11 cellular contexts compared by ENCODE assay signal in the genomic region with DNA sequence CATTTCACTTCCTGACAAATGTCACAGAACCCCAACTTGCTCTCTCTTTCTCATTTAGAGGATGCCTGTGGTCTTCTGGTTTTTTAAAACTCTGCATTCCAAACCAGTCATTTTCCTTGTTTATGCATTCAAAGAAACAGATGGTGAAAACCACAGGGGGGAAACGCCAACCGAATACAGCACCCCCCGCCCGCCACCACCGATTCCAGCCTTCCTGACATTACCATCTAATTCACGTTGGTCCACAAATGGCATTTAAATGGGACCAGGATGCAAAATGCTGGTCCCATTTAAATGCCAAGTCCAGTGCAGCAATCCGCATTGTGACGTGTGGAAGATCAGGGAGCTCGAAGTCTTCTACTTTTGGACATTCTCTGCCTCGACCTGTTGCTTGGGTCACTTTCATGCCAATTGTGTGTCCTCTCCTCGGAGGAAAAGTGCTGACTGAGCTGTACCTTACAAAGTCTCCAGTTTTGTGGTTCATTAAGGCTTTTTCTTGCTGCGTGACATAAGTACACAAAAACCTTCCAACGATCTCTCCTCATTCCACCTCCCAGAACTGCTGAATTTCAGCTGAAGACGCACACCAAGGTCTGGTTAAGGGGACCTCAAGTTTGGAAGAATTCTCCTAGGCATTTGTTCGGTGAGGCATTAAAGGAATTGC. TPM values are rescaled to one million over a fixed set of nuclear protein-coding genes. Genes with fewer than 3 reads are reported as not detected.
DNase-seq lines count a peak whose midpoint lies in the region; ATAC-seq and TF ChIP-seq lines count a peak whose summit lies in the region.
"Had no signal": no experiment of that assay in that cellular context is flagged by ENCODE, and none has a peak within 500 bp of the region (broad histone marks: within the 10 kb centered on the region; RNA-seq: fewer than 3 reads in every experiment).

No MANE protein-coding gene starts in this region.

- H3K4me3 ChIP-seq in AG10803 (ENCODE audit: low read length) (0 out of 2 replicates have a peak overlapping the region, but pooled peaks have one; percentile 13), ectodermal cell (ENCODE audit: insufficient read depth, low read depth, low read length) (no peak overlapping the region)
- H3K4me3 ChIP-seq: mucosa of descending colon had no signal

- DNase-seq in AG10803 (ENCODE audit: low read depth), result peak; percentile 95
- DNase-seq in HS-5 (ENCODE audit: low read depth), result peak; percentile 69
- DNase-seq in neural crest cell (ENCODE audit: low read depth, low spot score), result no peak
- DNase-seq in iPS-NIHi11 (ENCODE audit: low spot score), result no peak
- DNase-seq in NCI-H1436 treated with DMSO at 0.1 percent for 48 hours (lab: John Stamatoyannopoulos, UW), result no peak
- DNase-seq: mucosa of descending colon, NCI-H2081 treated with DMSO at 0.1 percent for 48 hours had no signal

- ATAC-seq in GM19328 (IDR thresholded peaks at IDR 0.05; ENCODE audit: unreplicated experiment) (no peak), HG02885 (IDR thresholded peaks at IDR 0.05; ENCODE audit: poor library complexity, unreplicated experiment) (no peak)
- ATAC-seq: mucosa of descending colon; stimulated activated memory B cell treated with anti-CD40 and anti-IgM and Interleukin-4, amounts not matched to agents 10 μg/mL and 1 μg/mL and 100 μg/mL, for 72 hours had no signal

- peaks cover 9% of the 10 kb centered on the region for H3K36me3 ChIP-seq in ectodermal cell (ENCODE audit: control insufficient read depth, insufficient read depth, low read length)

- H3K27me3 Mint-ChIP-seq in neural crest cell (ENCODE audit: low read depth), result no peaks in the 10 kb centered on the region
- H3K27me3 Mint-ChIP-seq: stimulated activated memory B cell treated with anti-CD40 and anti-IgM and Interleukin-4, amounts not matched to agents 10 μg/mL and 1 μg/mL and 100 μg/mL, for 72 hours had no signal

- H3K27me3 ChIP-seq in ectodermal cell (ENCODE audit: control insufficient read depth, insufficient read depth, low read length, poor library complexity, severe bottlenecking), result no peaks in the 10 kb centered on the region

- peak overlapping the region; percentile 11 for H3K4me3 Mint-ChIP-seq in neural crest cell
- H3K4me3 Mint-ChIP-seq: stimulated activated memory B cell treated with anti-CD40 and anti-IgM and Interleukin-4, amounts not matched to agents 10 μg/mL and 1 μg/mL and 100 μg/mL, for 72 hours had no signal

- TF ChIP-seq CTCF in AG10803 (conservative IDR thresholded peaks at IDR 0.05; ENCODE audit: low read length), result no peak
- no peak for TF ChIP-seq CTCF in neural crest cell (conservative IDR thresholded peaks at IDR 0.05)

- peaks cover 30% of the 10 kb centered on the region for H3K36me3 Mint-ChIP-seq in neural crest cell (ENCODE audit: low read depth)

- H3K4me1 Mint-ChIP-seq in neural crest cell, result peaks cover 70% of the 10 kb centered on the region

- peak overlapping the region; percentile 86 for H3K27ac Mint-ChIP-seq in neural crest cell (ENCODE audit: unreplicated experiment)
- H3K27ac Mint-ChIP-seq: stimulated activated memory B cell treated with anti-CD40 and anti-IgM and Interleukin-4, amounts not matched to agents 10 μg/mL and 1 μg/mL and 100 μg/mL, for 72 hours had no signal

- peaks cover 5% of the 10 kb centered on the region for H3K9me3 Mint-ChIP-seq in neural crest cell
- H3K9me3 Mint-ChIP-seq: stimulated activated memory B cell treated with anti-CD40 and anti-IgM and Interleukin-4, amounts not matched to agents 10 μg/mL and 1 μg/mL and 100 μg/mL, for 72 hours had no signal

- H3K9me3 ChIP-seq in ectodermal cell (ENCODE audit: control insufficient read depth, low read length), result no peaks in the 10 kb centered on the region
- H3K9me3 ChIP-seq: mucosa of descending colon had no signal

- WGBS in ectodermal cell, 2 experiments, result 61 to 62% methylated on average over 15 of the region's 15 CpGs

- H3K4me1 ChIP-seq in ectodermal cell (ENCODE audit: control insufficient read depth, insufficient read depth, low read length), result peaks cover 26% of the 10 kb centered on the region

- H3K27ac ChIP-seq in ectodermal cell (ENCODE audit: insufficient read depth, low read depth, low read length, poor library complexity, severe bottlenecking), result peak overlapping the region; percentile 65

RNA-seq across cellular contexts. Expression of gene NEDD9, which starts 35.8 kb away (rescaled TPM):
- polyA plus RNA-seq in ectodermal cell (2013, experiment 1 of 4), result 14.2 TPM
- polyA plus RNA-seq in ectodermal cell (2013, experiment 2 of 4), result 13.2 TPM
- 10.4 TPM for polyA plus RNA-seq in ectodermal cell (2013, experiment 3 of 4)
- 12.6 TPM for polyA plus RNA-seq in ectodermal cell (2013, experiment 4 of 4)
- total RNA-seq in neural crest cell, result 14.1 and 15.7 TPM in 2 replicates

Comparison
In these comparisons a context has a peak if more than half of its experiments do, and no peak if none do; other contexts are left out.
1. DNase-seq: peak in AG10803 (single experiment) and HS-5 (single experiment); none in neural crest cell (single experiment), iPS-NIHi11 (single experiment) and NCI-H1436 treated with DMSO at 0.1 percent for 48 hours (single experiment).